8 cellular contexts compared by ENCODE assay signal in the genomic region with DNA sequence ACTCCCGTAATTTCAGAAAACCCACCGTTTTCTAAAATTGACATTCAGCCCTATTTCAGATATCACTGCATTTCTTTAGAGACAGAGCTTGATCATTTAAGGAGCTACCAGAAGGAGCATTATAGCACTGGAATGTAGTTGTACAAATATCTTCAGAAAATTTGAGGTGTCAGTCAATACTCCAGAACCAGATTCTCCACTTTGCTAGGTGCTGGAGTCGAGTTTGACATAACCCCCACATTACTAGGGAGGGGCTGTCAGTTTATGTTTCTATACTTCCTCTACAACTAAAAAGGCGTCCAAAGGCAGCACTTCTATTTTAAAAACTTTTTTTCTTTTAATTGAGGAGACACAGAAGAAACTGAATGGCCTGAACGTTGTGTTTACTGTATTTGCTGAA. TPM values are rescaled to one million over a fixed set of nuclear protein-coding genes. Genes with fewer than 3 reads are reported as not detected.
A peak's percentile ranks its signal among the peaks of the same experiment; 100 is the strongest.
DNase-seq lines count a peak whose midpoint lies in the region; ATAC-seq and TF ChIP-seq lines count a peak whose summit lies in the region.

No MANE protein-coding gene starts in this region.

- H3K27me3 ChIP-seq in left lung = no peaks in the 10 kb centered on the region

- peak overlapping the region; percentile 89 to 93 for H3K27ac ChIP-seq in left lung
- peak overlapping the region; percentile 84 for H3K27ac ChIP-seq in substantia nigra (ENCODE audit: low read depth, low read length, poor library complexity, severe bottlenecking)

- H3K36me3 Mint-ChIP-seq in activated CD4-positive, alpha-beta T cell treated with anti-CD3 and anti-CD28 coated beads, Interleukin-2, amount 10 ng/mL, durations not matched to agents 24 days and 14 days (ENCODE audit: low read depth) = peaks cover 3% of the 10 kb centered on the region
- no peaks in the 10 kb centered on the region for H3K36me3 Mint-ChIP-seq in activated naive CD8-positive, alpha-beta T cell treated with anti-CD3 and anti-CD28 coated beads for 36 hours

- intact Hi-C loops in activated CD4-positive, alpha-beta T cell treated with anti-CD3 and anti-CD28 coated beads, Interleukin-2, amount 10 ng/mL, durations not matched to agents 24 days and 14 days (cut with micrococcal nuclease) = loop anchor here (1.0 to 5.0 kb wide), 3 partner anchors 15 to 586 kb away; a partner anchor contains a TSS
- intact Hi-C loops in left lung (cut with DNase I) = no loop called here

- no peak for DNase-seq in activated CD4-positive, alpha-beta T cell treated with anti-CD3 and anti-CD28 coated beads, Interleukin-2, amount 10 ng/mL, durations not matched to agents 24 days and 14 days
- no peak for DNase-seq in activated CD4-positive, alpha-beta T cell treated with anti-CD3 and anti-CD28 coated beads for 1 hour
- DNase-seq in activated naive CD8-positive, alpha-beta T cell treated with anti-CD3 and anti-CD28 coated beads for 36 hours = no peak
- DNase-seq in left lung (no peak), substantia nigra (lab: John Stamatoyannopoulos, UW) (no peak), superior temporal gyrus (ENCODE audit: extremely low spot score) (no peak)

- H3K9me3 ChIP-seq in left lung = no peaks in the 10 kb centered on the region

- no peak overlapping the region for H3K27ac Mint-ChIP-seq in activated CD4-positive, alpha-beta T cell treated with anti-CD3 and anti-CD28 coated beads, Interleukin-2, amount 10 ng/mL, durations not matched to agents 24 days and 14 days
- H3K27ac Mint-ChIP-seq in activated naive CD8-positive, alpha-beta T cell treated with anti-CD3 and anti-CD28 coated beads for 36 hours = no peak overlapping the region

- no peak for TF ChIP-seq CTCF in left lung (IDR thresholded peaks at IDR 0.05)

- peaks cover 0 to under 1% of the 10 kb centered on the region in 2 donors for H3K36me3 ChIP-seq in left lung

- H3K9me3 Mint-ChIP-seq in activated CD4-positive, alpha-beta T cell treated with anti-CD3 and anti-CD28 coated beads, Interleukin-2, amount 10 ng/mL, durations not matched to agents 24 days and 14 days = no peaks in the 10 kb centered on the region
- no peaks in the 10 kb centered on the region for H3K9me3 Mint-ChIP-seq in activated naive CD8-positive, alpha-beta T cell treated with anti-CD3 and anti-CD28 coated beads for 36 hours

- H3K27me3 Mint-ChIP-seq in activated CD4-positive, alpha-beta T cell treated with anti-CD3 and anti-CD28 coated beads, Interleukin-2, amount 10 ng/mL, durations not matched to agents 24 days and 14 days = peaks cover 1% of the 10 kb centered on the region
- H3K27me3 Mint-ChIP-seq in activated naive CD8-positive, alpha-beta T cell treated with anti-CD3 and anti-CD28 coated beads for 36 hours = no peaks in the 10 kb centered on the region

- H3K4me3 Mint-ChIP-seq in activated CD4-positive, alpha-beta T cell treated with anti-CD3 and anti-CD28 coated beads, Interleukin-2, amount 10 ng/mL, durations not matched to agents 24 days and 14 days = peak overlapping the region; percentile 89
- H3K4me3 Mint-ChIP-seq in activated naive CD8-positive, alpha-beta T cell treated with anti-CD3 and anti-CD28 coated beads for 36 hours = peak overlapping the region; percentile 87

- peaks cover 8 to 56% of the 10 kb centered on the region in 2 donors for H3K4me1 ChIP-seq in left lung

- ATAC-seq in left lung (peak; percentile 54), GM18907 (IDR thresholded peaks at IDR 0.05; ENCODE audit: unreplicated experiment) (no peak), HG02938 (IDR thresholded peaks at IDR 0.05; ENCODE audit: unreplicated experiment) (no peak)

- peak overlapping the region; percentile 66 to 88 for H3K4me3 ChIP-seq in left lung

- peaks cover 35% of the 10 kb centered on the region for H3K4me1 Mint-ChIP-seq in activated CD4-positive, alpha-beta T cell treated with anti-CD3 and anti-CD28 coated beads, Interleukin-2, amount 10 ng/mL, durations not matched to agents 24 days and 14 days
- H3K4me1 Mint-ChIP-seq in activated naive CD8-positive, alpha-beta T cell treated with anti-CD3 and anti-CD28 coated beads for 36 hours = peaks cover 34% of the 10 kb centered on the region

RNA-seq across cellular contexts. Expression of a gene that starts 0.9 kb away (rescaled TPM):
- total RNA-seq in activated CD4-positive, alpha-beta T cell treated with anti-CD3 and anti-CD28 coated beads, Interleukin-2, amount 10 ng/mL, durations not matched to agents 24 days and 14 days = 10.6 and 12.1 TPM in 2 replicates
- total RNA-seq in activated naive CD8-positive, alpha-beta T cell treated with anti-CD3 and anti-CD28 coated beads for 36 hours = 1 to 10 TPM; 2.4 to 3.3 TPM
- 10 to 100 TPM; 22.6 to 31.7 TPM for total RNA-seq in left lung

RNA-seq across cellular contexts. Expression of a gene that starts 15.4 kb away (rescaled TPM):
- 28.9 and 30.8 TPM in 2 replicates for total RNA-seq in activated CD4-positive, alpha-beta T cell treated with anti-CD3 and anti-CD28 coated beads, Interleukin-2, amount 10 ng/mL, durations not matched to agents 24 days and 14 days
- total RNA-seq in activated naive CD8-positive, alpha-beta T cell treated with anti-CD3 and anti-CD28 coated beads for 36 hours = 10 to 100 TPM; 27.4 to 30.0 TPM
- 10 to 100 TPM; 69.8 to 82.3 TPM for total RNA-seq in left lung
